Comparison of ENCODE assay signal across 18 cellular contexts in the genomic region with DNA sequence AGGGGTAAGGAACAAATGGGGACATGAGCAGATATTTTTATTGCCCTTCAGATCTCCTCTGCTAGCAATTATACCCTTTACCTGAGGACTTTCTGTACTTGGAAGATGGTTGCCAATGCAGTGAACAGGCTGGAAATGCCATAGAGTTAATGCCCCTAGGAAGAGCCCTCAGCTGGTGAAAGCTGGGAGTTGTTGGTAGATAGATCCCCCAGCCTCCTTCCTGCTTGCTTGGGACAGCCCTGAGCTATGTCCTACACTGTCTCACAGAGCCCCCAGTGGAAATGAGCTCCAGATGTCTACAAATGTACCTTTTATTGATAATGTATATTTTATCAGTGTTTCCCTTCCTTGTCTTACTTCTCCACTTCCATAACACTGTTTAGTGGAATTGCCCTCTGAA.
"Had no signal": no experiment of that assay in that cellular context is flagged by ENCODE, and none has a peak within 500 bp of the region (broad histone marks: within the 10 kb centered on the region; RNA-seq: fewer than 3 reads in every experiment).

No MANE protein-coding gene starts in this region.

- FAIRE-seq: kidney, small intestine, urothelium cell line had no signal

- H3K4me1 ChIP-seq: foreskin keratinocyte, left ventricle myocardium inferior, lower lobe of right lung, right atrium auricular region had no signal

- DNase-seq: effector memory CD8-positive, alpha-beta T cell; erythroblast; hippocampal formation; immature natural killer cell; kidney; left cardiac atrium; left ventricle myocardium inferior; lower lobe of right lung; mucosa of descending colon; naive thymus-derived CD8-positive, alpha-beta T cell; ovary; small intestine; stimulated activated CD4-positive, alpha-beta T cell treated with anti-CD3 and anti-CD28 coated beads, Interleukin-12 subunit alpha, Interleukin-12 subunit beta, amount 100 ng/mL, for 4 hours; stimulated activated naive CD4-positive, alpha-beta T cell had no signal

- H3K27me3 ChIP-seq: foreskin keratinocyte, neutrophil, ovary, right atrium auricular region had no signal

- ATAC-seq: effector memory CD8-positive, alpha-beta T cell; left cardiac atrium; lower lobe of right lung; naive thymus-derived CD8-positive, alpha-beta T cell had no signal

- H3K36me3 ChIP-seq: left ventricle myocardium inferior, lower lobe of right lung, neutrophil, ovary, right atrium auricular region had no signal

- H3K4me3 ChIP-seq: left ventricle myocardium inferior, lower lobe of right lung, mucosa of descending colon, ovary, right atrium auricular region had no signal

- H3K27ac ChIP-seq: foreskin keratinocyte, left ventricle myocardium inferior, lower lobe of right lung, neutrophil, ovary, right atrium auricular region had no signal

- H3K9me3 ChIP-seq: left ventricle myocardium inferior, lower lobe of right lung, mucosa of descending colon, neutrophil, ovary, right atrium auricular region had no signal
